Comparison of ENCODE assay signal across 1 cellular context in genomic region chr7:97024209-97025129, GRCh38.
TF ChIP-seq lines count a peak whose summit lies in the region.

Gene DLX5 (minus strand): TSS chr7:97024831. CDS start chr7:97024623, 208 bp downstream.

TF ChIP-seq in H1, 55 proteins besides CTCF, POLR2A, EP300 and RAD21 (continued from another document):
- TF ChIP-seq CREB1 (IDR thresholded peaks at IDR 0.05), result peak; percentile 7; the same call in 1 of the 2 replicates
- no peak for TF ChIP-seq CHD2 (IDR thresholded peaks at IDR 0.05; ENCODE audit: low read length)
- TF ChIP-seq POLR2AphosphoS5 (IDR thresholded peaks at IDR 0.05; ENCODE audit: low read depth, low read length), result no peak
- 0 out of 4 replicates have a peak, but pooled peaks of 1 of the 2 experiments have one; percentile 55 for TF ChIP-seq HDAC2 (IDR thresholded peaks at IDR 0.05; ENCODE audit: borderline replicate concordance in 1 of 2, low read depth in 2 of 2, low read length in 2 of 2)
- TF ChIP-seq TAF1 (IDR thresholded peaks at IDR 0.05; ENCODE audit: low read depth, low read length), result no peak
- peak; percentile 78 for TF ChIP-seq SUZ12 (IDR thresholded peaks at IDR 0.05; ENCODE audit: low read length)
TF ChIP-seq in H1: peak in this region for 14.
